ENCODE assay signal across 22 cellular contexts in genomic region chr1:171994293-171994692, GRCh38.
"Had no signal": no experiment of that assay in that cellular context is flagged by ENCODE, and none has a peak within 500 bp of the region (broad histone marks: within the 10 kb centered on the region; RNA-seq: fewer than 3 reads in every experiment).

No MANE protein-coding gene starts in this region.

- H3K4me1 ChIP-seq: Peyer's patch had no signal

- H3K4me3 ChIP-seq: PC-9, Peyer's patch, SJCRH30 had no signal

- H3K36me3 ChIP-seq: Peyer's patch, SJCRH30 had no signal

- H3K4me3 Mint-ChIP-seq: IgD-negative memory B cell had no signal

- H3K4me1 Mint-ChIP-seq: IgD-negative memory B cell had no signal

- DNase-seq: Kasumi-1, KBM-7, MV-4-11, NCI-H1092, NCI-H1105 treated with DMSO at 0.1 percent for 48 hours, NCI-H1417 treated with DMSO at 0.1 percent for 48 hours, NCI-H146, NCI-H1694 treated with DMSO at 0.1 percent for 48 hours, NCI-H1930, NCI-H2081, NCI-H2107, NCI-H2227 treated with DMSO at 0.1 percent for 48 hours, NCI-H524, NCI-H526 treated with DMSO at 0.1 percent for 48 hours, NCI-H748 treated with DMSO at 0.1 percent for 48 hours, PC-9, Peyer's patch, SHP77 treated with DMSO at 0.1 percent for 48 hours, SJCRH30 had no signal

- H3K4me2 ChIP-seq: PC-9 had no signal

- H2AFZ ChIP-seq: PC-9 had no signal

- ATAC-seq: Right ventricle myocardium inferior, SK-N-SH treated with all-trans-retinoic acid at 6 μM for 48 hours had no signal

- H3K36me3 Mint-ChIP-seq: IgD-negative memory B cell had no signal

- H3K9me3 ChIP-seq: Peyer's patch, SJCRH30 had no signal

- H3K27ac Mint-ChIP-seq: IgD-negative memory B cell had no signal

- H3K27me3 ChIP-seq: Peyer's patch, SJCRH30 had no signal

- H3K27ac ChIP-seq: PC-9, Peyer's patch, SJCRH30 had no signal

- H3K27me3 Mint-ChIP-seq: IgD-negative memory B cell had no signal

- H3K9me3 Mint-ChIP-seq: IgD-negative memory B cell had no signal
